In the genomic region with DNA sequence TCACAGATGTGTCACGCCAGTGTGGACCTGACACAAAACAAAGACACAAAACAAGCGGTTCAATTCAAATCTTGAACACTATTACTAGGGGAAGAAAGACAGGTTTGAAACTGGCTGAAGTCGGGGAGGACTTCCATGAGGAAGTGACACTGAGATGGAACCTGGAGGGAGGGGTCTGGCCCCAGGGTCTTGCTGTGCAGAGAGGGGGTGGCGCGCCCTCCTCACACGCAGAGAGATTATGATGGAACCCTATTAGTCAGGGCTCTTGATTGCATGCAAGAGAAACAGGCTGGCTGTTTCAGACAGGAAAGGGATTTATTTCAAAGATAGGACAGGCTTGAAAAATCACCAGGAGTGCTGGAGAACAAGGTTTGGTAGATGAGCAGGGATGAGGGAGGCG, we compare ENCODE assay signal across 1 cellular context.
TF ChIP-seq lines count a peak whose summit lies in the region.

No MANE protein-coding gene starts in this region.

TF ChIP-seq in GM23338, 12 proteins besides CTCF, POLR2A, EP300 and RAD21:
- TF ChIP-seq, protein P1, sequence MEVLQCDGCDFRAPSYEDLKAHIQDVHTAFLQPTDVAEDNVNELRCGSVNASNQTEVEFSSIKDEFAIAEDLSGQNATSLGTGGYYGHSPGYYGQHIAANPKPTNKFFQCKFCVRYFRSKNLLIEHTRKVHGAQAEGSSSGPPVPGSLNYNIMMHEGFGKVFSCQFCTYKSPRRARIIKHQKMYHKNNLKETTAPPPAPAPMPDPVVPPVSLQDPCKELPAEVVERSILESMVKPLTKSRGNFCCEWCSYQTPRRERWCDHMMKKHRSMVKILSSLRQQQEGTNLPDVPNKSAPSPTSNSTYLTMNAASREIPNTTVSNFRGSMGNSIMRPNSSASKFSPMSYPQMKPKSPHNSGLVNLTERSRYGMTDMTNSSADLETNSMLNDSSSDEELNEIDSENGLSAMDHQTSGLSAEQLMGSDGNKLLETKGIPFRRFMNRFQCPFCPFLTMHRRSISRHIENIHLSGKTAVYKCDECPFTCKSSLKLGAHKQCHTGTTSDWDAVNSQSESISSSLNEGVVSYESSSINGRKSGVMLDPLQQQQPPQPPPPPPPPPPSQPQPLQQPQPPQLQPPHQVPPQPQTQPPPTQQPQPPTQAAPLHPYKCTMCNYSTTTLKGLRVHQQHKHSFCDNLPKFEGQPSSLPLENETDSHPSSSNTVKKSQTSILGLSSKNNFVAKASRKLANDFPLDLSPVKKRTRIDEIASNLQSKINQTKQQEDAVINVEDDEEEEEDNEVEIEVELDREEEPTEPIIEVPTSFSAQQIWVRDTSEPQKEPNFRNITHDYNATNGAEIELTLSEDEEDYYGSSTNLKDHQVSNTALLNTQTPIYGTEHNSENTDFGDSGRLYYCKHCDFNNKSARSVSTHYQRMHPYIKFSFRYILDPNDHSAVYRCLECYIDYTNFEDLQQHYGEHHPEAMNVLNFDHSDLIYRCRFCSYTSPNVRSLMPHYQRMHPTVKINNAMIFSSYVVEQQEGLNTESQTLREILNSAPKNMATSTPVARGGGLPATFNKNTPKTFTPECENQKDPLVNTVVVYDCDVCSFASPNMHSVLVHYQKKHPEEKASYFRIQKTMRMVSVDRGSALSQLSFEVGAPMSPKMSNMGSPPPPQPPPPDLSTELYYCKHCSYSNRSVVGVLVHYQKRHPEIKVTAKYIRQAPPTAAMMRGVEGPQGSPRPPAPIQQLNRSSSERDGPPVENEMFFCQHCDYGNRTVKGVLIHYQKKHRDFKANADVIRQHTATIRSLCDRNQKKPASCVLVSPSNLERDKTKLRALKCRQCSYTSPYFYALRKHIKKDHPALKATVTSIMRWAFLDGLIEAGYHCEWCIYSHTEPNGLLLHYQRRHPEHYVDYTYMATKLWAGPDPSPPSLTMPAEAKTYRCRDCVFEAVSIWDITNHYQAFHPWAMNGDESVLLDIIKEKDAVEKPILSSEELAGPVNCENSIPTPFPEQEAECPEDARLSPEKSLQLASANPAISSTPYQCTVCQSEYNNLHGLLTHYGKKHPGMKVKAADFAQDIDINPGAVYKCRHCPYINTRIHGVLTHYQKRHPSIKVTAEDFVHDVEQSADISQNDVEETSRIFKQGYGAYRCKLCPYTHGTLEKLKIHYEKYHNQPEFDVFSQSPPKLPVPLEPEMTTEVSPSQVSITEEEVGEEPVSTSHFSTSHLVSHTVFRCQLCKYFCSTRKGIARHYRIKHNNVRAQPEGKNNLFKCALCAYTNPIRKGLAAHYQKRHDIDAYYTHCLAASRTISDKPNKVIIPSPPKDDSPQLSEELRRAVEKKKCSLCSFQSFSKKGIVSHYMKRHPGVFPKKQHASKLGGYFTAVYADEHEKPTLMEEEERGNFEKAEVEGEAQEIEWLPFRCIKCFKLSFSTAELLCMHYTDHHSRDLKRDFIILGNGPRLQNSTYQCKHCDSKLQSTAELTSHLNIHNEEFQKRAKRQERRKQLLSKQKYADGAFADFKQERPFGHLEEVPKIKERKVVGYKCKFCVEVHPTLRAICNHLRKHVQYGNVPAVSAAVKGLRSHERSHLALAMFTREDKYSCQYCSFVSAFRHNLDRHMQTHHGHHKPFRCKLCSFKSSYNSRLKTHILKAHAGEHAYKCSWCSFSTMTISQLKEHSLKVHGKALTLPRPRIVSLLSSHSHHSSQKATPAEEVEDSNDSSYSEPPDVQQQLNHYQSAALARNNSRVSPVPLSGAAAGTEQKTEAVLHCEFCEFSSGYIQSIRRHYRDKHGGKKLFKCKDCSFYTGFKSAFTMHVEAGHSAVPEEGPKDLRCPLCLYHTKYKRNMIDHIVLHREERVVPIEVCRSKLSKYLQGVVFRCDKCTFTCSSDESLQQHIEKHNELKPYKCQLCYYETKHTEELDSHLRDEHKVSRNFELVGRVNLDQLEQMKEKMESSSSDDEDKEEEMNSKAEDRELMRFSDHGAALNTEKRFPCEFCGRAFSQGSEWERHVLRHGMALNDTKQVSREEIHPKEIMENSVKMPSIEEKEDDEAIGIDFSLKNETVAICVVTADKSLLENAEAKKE (CRISPR knock-in tag; IDR thresholded peaks at IDR 0.05): no peak
- TF ChIP-seq POLR2AphosphoS5 (IDR thresholded peaks at IDR 0.05; ENCODE audit: low read depth) (no peak), ZNF331 (CRISPR knock-in tag; IDR thresholded peaks at IDR 0.05; ENCODE audit: low read depth) (no peak), JUNB (IDR thresholded peaks at IDR 0.05; ENCODE audit: unreplicated experiment) (no peak)
- TF ChIP-seq, protein P2, sequence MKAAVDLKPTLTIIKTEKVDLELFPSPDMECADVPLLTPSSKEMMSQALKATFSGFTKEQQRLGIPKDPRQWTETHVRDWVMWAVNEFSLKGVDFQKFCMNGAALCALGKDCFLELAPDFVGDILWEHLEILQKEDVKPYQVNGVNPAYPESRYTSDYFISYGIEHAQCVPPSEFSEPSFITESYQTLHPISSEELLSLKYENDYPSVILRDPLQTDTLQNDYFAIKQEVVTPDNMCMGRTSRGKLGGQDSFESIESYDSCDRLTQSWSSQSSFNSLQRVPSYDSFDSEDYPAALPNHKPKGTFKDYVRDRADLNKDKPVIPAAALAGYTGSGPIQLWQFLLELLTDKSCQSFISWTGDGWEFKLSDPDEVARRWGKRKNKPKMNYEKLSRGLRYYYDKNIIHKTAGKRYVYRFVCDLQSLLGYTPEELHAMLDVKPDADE (IDR thresholded peaks at IDR 0.05): no peak
- TF ChIP-seq, protein P3, sequence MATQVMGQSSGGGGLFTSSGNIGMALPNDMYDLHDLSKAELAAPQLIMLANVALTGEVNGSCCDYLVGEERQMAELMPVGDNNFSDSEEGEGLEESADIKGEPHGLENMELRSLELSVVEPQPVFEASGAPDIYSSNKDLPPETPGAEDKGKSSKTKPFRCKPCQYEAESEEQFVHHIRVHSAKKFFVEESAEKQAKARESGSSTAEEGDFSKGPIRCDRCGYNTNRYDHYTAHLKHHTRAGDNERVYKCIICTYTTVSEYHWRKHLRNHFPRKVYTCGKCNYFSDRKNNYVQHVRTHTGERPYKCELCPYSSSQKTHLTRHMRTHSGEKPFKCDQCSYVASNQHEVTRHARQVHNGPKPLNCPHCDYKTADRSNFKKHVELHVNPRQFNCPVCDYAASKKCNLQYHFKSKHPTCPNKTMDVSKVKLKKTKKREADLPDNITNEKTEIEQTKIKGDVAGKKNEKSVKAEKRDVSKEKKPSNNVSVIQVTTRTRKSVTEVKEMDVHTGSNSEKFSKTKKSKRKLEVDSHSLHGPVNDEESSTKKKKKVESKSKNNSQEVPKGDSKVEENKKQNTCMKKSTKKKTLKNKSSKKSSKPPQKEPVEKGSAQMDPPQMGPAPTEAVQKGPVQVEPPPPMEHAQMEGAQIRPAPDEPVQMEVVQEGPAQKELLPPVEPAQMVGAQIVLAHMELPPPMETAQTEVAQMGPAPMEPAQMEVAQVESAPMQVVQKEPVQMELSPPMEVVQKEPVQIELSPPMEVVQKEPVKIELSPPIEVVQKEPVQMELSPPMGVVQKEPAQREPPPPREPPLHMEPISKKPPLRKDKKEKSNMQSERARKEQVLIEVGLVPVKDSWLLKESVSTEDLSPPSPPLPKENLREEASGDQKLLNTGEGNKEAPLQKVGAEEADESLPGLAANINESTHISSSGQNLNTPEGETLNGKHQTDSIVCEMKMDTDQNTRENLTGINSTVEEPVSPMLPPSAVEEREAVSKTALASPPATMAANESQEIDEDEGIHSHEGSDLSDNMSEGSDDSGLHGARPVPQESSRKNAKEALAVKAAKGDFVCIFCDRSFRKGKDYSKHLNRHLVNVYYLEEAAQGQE (IDR thresholded peaks at IDR 0.05; ENCODE audit: unreplicated experiment): no peak
